22 cellular contexts compared by ENCODE assay signal in the genomic region with DNA sequence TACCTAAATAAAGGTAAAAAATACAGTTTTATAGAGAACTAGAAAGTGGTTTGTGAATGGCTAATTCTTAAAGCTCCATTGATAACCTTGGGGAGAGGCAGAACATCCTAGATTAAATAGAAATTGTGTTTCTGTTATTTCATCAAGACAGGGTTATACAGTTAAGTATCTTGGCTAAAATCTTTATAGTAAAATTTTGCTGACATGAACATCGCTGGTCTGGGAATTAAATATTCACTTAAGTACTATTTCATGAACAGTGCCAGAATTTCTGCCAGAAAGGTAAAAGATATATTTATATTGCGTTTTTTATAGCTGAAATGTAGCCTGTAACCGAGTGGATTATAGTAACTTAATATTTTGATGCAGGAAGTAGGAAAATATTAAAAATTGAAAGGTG.
"Had no signal": no experiment of that assay in that cellular context is flagged by ENCODE, and none has a peak within 500 bp of the region (broad histone marks: within the 10 kb centered on the region; RNA-seq: fewer than 3 reads in every experiment).

No MANE protein-coding gene starts in this region.

- ATAC-seq: effector memory CD8-positive, alpha-beta T cell; esophagus mucosa; gastrocnemius medialis; left cardiac atrium; left lung; left ventricle myocardium superior; mucosa of descending colon had no signal

- H3K27me3 ChIP-seq: esophagus squamous epithelium, gastrocnemius medialis, heart right ventricle, left lung had no signal

- H3K4me1 Mint-ChIP-seq: endodermal cell, naive B cell had no signal

- H3K4me3 Mint-ChIP-seq: effector memory CD8-positive, alpha-beta T cell; endodermal cell; mesothelial cell of epicardium; naive B cell had no signal

- H3K9me3 ChIP-seq: esophagus squamous epithelium, gastrocnemius medialis, heart right ventricle, left lung, lower lobe of right lung, mucosa of descending colon had no signal

- H3K4me3 ChIP-seq: coronary artery, esophagus squamous epithelium, gastrocnemius medialis, heart right ventricle, left lung, lower lobe of right lung, mucosa of descending colon had no signal

- H3K27ac ChIP-seq: coronary artery, epithelial cell of prostate, esophagus squamous epithelium, gastrocnemius medialis, heart right ventricle, left lung, lower lobe of right lung had no signal

- H3K36me3 ChIP-seq: esophagus squamous epithelium, gastrocnemius medialis, heart right ventricle, left lung, lower lobe of right lung had no signal

- H3K36me3 Mint-ChIP-seq: mesothelial cell of epicardium, naive B cell had no signal

- H3K9me3 Mint-ChIP-seq: effector memory CD8-positive, alpha-beta T cell; endodermal cell; mesothelial cell of epicardium; naive B cell had no signal

- H3K27ac Mint-ChIP-seq: effector memory CD8-positive, alpha-beta T cell; endodermal cell; mesothelial cell of epicardium had no signal

- DNase-seq: effector CD8-positive, alpha-beta T cell; effector memory CD8-positive, alpha-beta T cell; endodermal cell; esophagus squamous epithelium; foreskin fibroblast; foreskin melanocyte; gastrocnemius medialis; glutamatergic neuron; head of caudate nucleus; heart right ventricle; hippocampal formation; left cardiac atrium; left lung; left ventricle myocardium superior; lower lobe of right lung; mesenchymal stem cell; mucosa of descending colon; naive B cell had no signal

- H3K4me1 ChIP-seq: gastrocnemius medialis, left lung had no signal
